8 cellular contexts compared by ENCODE assay signal in genomic region chr4:83509156-83509585, GRCh38. TPM values are rescaled to one million over a fixed set of nuclear protein-coding genes. Genes with fewer than 3 reads are reported as not detected.
A peak's percentile ranks its signal among the peaks of the same experiment; 100 is the strongest.
DNase-seq lines count a peak whose midpoint lies in the region; ATAC-seq and TF ChIP-seq lines count a peak whose summit lies in the region.
"Not testable (repeated sequence)": the region's sequence is repeated elsewhere in the genome, so short reads cannot be mapped to it uniquely, and the experiment has no call there.

No MANE protein-coding gene starts in this region.

- peak overlapping the region; percentile 61; the same call in 1 of the 2 replicates for H2AFZ ChIP-seq in PC-3 (ENCODE audit: low read length)

- not testable (repeated sequence) for H3K9me3 ChIP-seq in PC-3 (ENCODE audit: low read length); colonic mucosa; vagina

- not testable (repeated sequence) for H3K36me3 ChIP-seq in PC-3 (ENCODE audit: low read depth, low read length); colonic mucosa; vagina

- H3K4me1 ChIP-seq in PC-3 (ENCODE audit: insufficient read depth, low read length); colonic mucosa; vagina: not testable (repeated sequence)

- peak; percentile 54 for TF ChIP-seq CTCF in GM10248 (IDR thresholded peaks at IDR 0.05; ENCODE audit: control extremely low read depth, extremely low read depth, low read depth, missing control alignments)
- TF ChIP-seq CTCF in PC-3 (conservative IDR thresholded peaks at IDR 0.05; ENCODE audit: low read depth, low read length) = peak; percentile 72
- TF ChIP-seq CTCF in colonic mucosa (IDR thresholded peaks at IDR 0.05) = peak; percentile 83
- TF ChIP-seq CTCF in vagina (IDR thresholded peaks at IDR 0.05) = peak; percentile 39 to 59 (median 45)

- not testable (repeated sequence) for H3K9ac ChIP-seq in PC-3 (ENCODE audit: low read length); colonic mucosa (ENCODE audit: low read depth in 2 of 2, low read length in 2 of 2)

- H3K4me2 ChIP-seq in PC-3 (ENCODE audit: low read length) = not testable (repeated sequence)

- DNase-seq in GM10248 (ENCODE audit: extremely low spot score) = peak; percentile 46
- DNase-seq in LHCN-M2 (ENCODE audit: low read depth) = peak; percentile 59
- peak; percentile 64 for DNase-seq in PC-3
- peak; percentile 4 to 20 for DNase-seq in activated CD8-positive, alpha-beta memory T cell treated with anti-CD3 and anti-CD28 coated beads for 1 hour (ENCODE audit: extremely low read depth in 1 of 2, low read depth in 1 of 2)
- peak; percentile 80 for DNase-seq in colonic mucosa
- DNase-seq in inferior parietal cortex (ENCODE audit: extremely low spot score) = peak; percentile 13
- DNase-seq in skeletal muscle cell (ENCODE audit: low read depth) = peak; percentile 12
- DNase-seq in vagina (ENCODE audit: extremely low spot score in 2 of 2) = not testable (repeated sequence)

- BruUV-seq in PC-3 (replicated peaks; lab: Mats Ljungman, UMichigan) = not testable (repeated sequence)

- CTCF ChIA-PET in GM10248 (lab: Yijun Ruan, JAX) = interaction anchor here (0.8 to 4.1 kb wide), 13 partner anchors 10 to 1462 kb away, joined by 3 to 51 read pairs (median 5); partner anchors contain the start of gene ABRAXAS1
- CTCF ChIA-PET in PC-3 (lab: Charles Lee) = not testable (repeated sequence)

- not testable (repeated sequence) for H3F3A ChIP-seq in PC-3 (ENCODE audit: low read length, unreplicated experiment)

- not testable (repeated sequence) for H3K27me3 ChIP-seq in PC-3 (ENCODE audit: low read length); colonic mucosa; vagina

- H3K4me3 ChIP-seq in PC-3 (ENCODE audit: low read length); colonic mucosa; skeletal muscle cell (ENCODE audit: low read depth, low read length); vagina: not testable (repeated sequence)

- not testable (repeated sequence) for TF ChIP-seq POLR2A in vagina (IDR thresholded peaks at IDR 0.05)

- H4K20me1 ChIP-seq in PC-3 (ENCODE audit: low read length) = not testable (repeated sequence)

- ATAC-seq in PC-3 = not testable (repeated sequence)

- intact Hi-C loops in PC-3 (cut with micrococcal nuclease) (loop anchor here (1.0 kb wide), 1 partner anchor 131 kb away; no protein-coding TSS in a partner anchor), colonic mucosa (cut with DNase I) (loop anchor here (2.0 to 10.0 kb wide), 2 partner anchors 130 to 996 kb away; no protein-coding TSS in a partner anchor)
- intact Hi-C loops in vagina (cut with DNase I) = not testable (repeated sequence)

- H3K27ac ChIP-seq in PC-3 (ENCODE audit: low read length); colonic mucosa; vagina: not testable (repeated sequence)

- POLR2A ChIA-PET in GM10248 (lab: Yijun Ruan, JAX); PC-3 (lab: Charles Lee; ENCODE audit: unreplicated experiment): not testable (repeated sequence)

- H3K9me2 ChIP-seq in PC-3 (replicated peaks; ENCODE audit: low read length) = not testable (repeated sequence)

- not testable (repeated sequence) for H3K79me2 ChIP-seq in PC-3 (ENCODE audit: low read length)

RNA-seq across cellular contexts. Expression of gene ABRAXAS1, which starts 24.3 kb away (rescaled TPM):
- total RNA-seq in LHCN-M2 (2014; rRNA removed) (9.0 and 14.2 TPM in 2 replicates), PC-3 (2014; rRNA removed) (2.6 and 10.3 TPM in 2 replicates), colonic mucosa (1 to 10 TPM; 7.0 to 8.3 TPM), vagina (11.5 TPM)
- 6.4 TPM for polyA plus RNA-seq in LHCN-M2 (2012)

RNA-seq across cellular contexts. Expression of gene GPAT3, which starts 26.7 kb away (rescaled TPM):
- total RNA-seq in LHCN-M2 (2014; rRNA removed) = 1.5 and 2.3 TPM in 2 replicates
- polyA plus RNA-seq in LHCN-M2 (2012) = 0.18 TPM
- total RNA-seq in PC-3 (2014; rRNA removed) = 22.5 and 34.2 TPM in 2 replicates
- total RNA-seq in colonic mucosa = 10 to 100 TPM; 23.5 to 24.3 TPM
- total RNA-seq in vagina = 5.2 TPM

RNA-seq across cellular contexts. Expression of gene MRPS18C, which starts 53.3 kb away (rescaled TPM):
- total RNA-seq in LHCN-M2 (2014; rRNA removed) (22.1 and 23.7 TPM in 2 replicates), PC-3 (2014; rRNA removed) (54.4 and 57.6 TPM in 2 replicates), colonic mucosa (10 to 100 TPM; 38.2 to 57.6 TPM), vagina (15.2 TPM)
- 39.6 TPM for polyA plus RNA-seq in LHCN-M2 (2012)

RNA-seq across cellular contexts. Expression of gene HELQ, which starts 53.5 kb away (rescaled TPM):
- 9.4 and 14.5 TPM in 2 replicates for total RNA-seq in LHCN-M2 (2014; rRNA removed)
- polyA plus RNA-seq in LHCN-M2 (2012) = 4.5 TPM
- 7.3 and 10.5 TPM in 2 replicates for total RNA-seq in PC-3 (2014; rRNA removed)
- total RNA-seq in colonic mucosa = 10 to 100 TPM; 11.0 to 11.7 TPM
- 14.2 TPM for total RNA-seq in vagina
